18 cellular contexts compared by ENCODE assay signal in the genomic region with DNA sequence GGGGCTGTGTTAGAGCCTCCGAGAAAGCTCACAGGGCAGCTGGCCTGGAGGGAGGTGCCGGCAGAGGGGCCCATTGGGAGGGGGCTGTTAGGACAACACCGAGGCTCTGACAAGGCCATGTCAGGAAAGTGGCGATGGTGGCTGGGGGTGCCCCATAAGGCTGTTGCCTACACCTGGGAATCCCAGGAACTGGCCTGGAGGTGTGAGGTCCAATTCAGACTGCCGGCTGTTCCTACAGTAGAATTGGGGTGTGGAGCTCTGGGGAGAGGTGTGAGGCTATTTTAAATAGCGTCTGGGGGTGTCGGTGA.
DNase-seq lines count a peak whose midpoint lies in the region; ATAC-seq and TF ChIP-seq lines count a peak whose summit lies in the region.
"Had no signal": no experiment of that assay in that cellular context is flagged by ENCODE, and none has a peak within 500 bp of the region (broad histone marks: within the 10 kb centered on the region; RNA-seq: fewer than 3 reads in every experiment).

No MANE protein-coding gene starts in this region.

- H3K4me1 Mint-ChIP-seq in CD8-positive, alpha-beta T cell (ENCODE audit: low read depth): peaks cover 20% of the 10 kb centered on the region
- peaks cover 22% of the 10 kb centered on the region for H3K4me1 Mint-ChIP-seq in neural crest cell
- H3K4me1 Mint-ChIP-seq in activated CD4-positive, alpha-beta memory T cell treated with anti-CD3 and anti-CD28 coated beads for 36 hours (ENCODE audit: low read depth): peaks cover 22% of the 10 kb centered on the region

- H3K9me3 ChIP-seq in CD8-positive, alpha-beta T cell (ENCODE audit: low read length): no peaks in the 10 kb centered on the region
- H3K9me3 ChIP-seq in KOPT-K1 (ENCODE audit: insufficient read depth, low read length, poor library complexity, severe bottlenecking): no peaks in the 10 kb centered on the region
- H3K9me3 ChIP-seq: testis had no signal

- POLR2A ChIA-PET in CD8-positive, alpha-beta T cell (lab: Charles Lee): no interaction called here
- POLR2A ChIA-PET in activated CD4-positive, alpha-beta memory T cell treated with anti-CD3 and anti-CD28 coated beads for 36 hours (lab: Charles Lee): no interaction called here

- no peaks in the 10 kb centered on the region for H3K27me3 ChIP-seq in CD8-positive, alpha-beta T cell (ENCODE audit: insufficient read depth, low read length)
- H3K27me3 ChIP-seq: brain microvascular endothelial cell, testis had no signal

- H3K36me3 Mint-ChIP-seq in CD8-positive, alpha-beta T cell: peaks cover 34% of the 10 kb centered on the region
- peaks cover 2% of the 10 kb centered on the region for H3K36me3 Mint-ChIP-seq in neural crest cell (ENCODE audit: low read depth)
- peaks cover 12% of the 10 kb centered on the region for H3K36me3 Mint-ChIP-seq in activated CD4-positive, alpha-beta memory T cell treated with anti-CD3 and anti-CD28 coated beads for 36 hours

- no peaks in the 10 kb centered on the region for H3K9me3 Mint-ChIP-seq in CD8-positive, alpha-beta T cell
- no peaks in the 10 kb centered on the region for H3K9me3 Mint-ChIP-seq in neural crest cell
- no peaks in the 10 kb centered on the region for H3K9me3 Mint-ChIP-seq in activated CD4-positive, alpha-beta memory T cell treated with anti-CD3 and anti-CD28 coated beads for 36 hours
- H3K9me3 Mint-ChIP-seq: activated B cell treated with CpG ODN at 0.5 μM for 24 hours had no signal

- no peak for ATAC-seq in CD8-positive, alpha-beta T cell
- ATAC-seq: activated CD8-positive, alpha-beta memory T cell treated with anti-CD3 and anti-CD28 coated beads, Interleukin-2, amount 10 ng/mL, durations not matched to agents 7 days and 5 days; esophagus mucosa had no signal

- H3K4me3 Mint-ChIP-seq in CD8-positive, alpha-beta T cell: no peak overlapping the region
- no peak overlapping the region for H3K4me3 Mint-ChIP-seq in neural crest cell
- no peak overlapping the region for H3K4me3 Mint-ChIP-seq in activated CD4-positive, alpha-beta memory T cell treated with anti-CD3 and anti-CD28 coated beads for 36 hours
- H3K4me3 Mint-ChIP-seq: activated B cell treated with CpG ODN at 0.5 μM for 24 hours; activated CD8-positive, alpha-beta memory T cell treated with anti-CD3 and anti-CD28 coated beads, Interleukin-2, amount 10 ng/mL, durations not matched to agents 7 days and 5 days had no signal

- H3K27ac Mint-ChIP-seq in CD8-positive, alpha-beta T cell: peak overlapping the region; percentile 37
- H3K27ac Mint-ChIP-seq in neural crest cell (ENCODE audit: unreplicated experiment): peak overlapping the region; percentile 81
- no peak overlapping the region for H3K27ac Mint-ChIP-seq in activated CD4-positive, alpha-beta memory T cell treated with anti-CD3 and anti-CD28 coated beads for 36 hours
- H3K27ac Mint-ChIP-seq: activated B cell treated with CpG ODN at 0.5 μM for 24 hours; activated CD8-positive, alpha-beta memory T cell treated with anti-CD3 and anti-CD28 coated beads, Interleukin-2, amount 10 ng/mL, durations not matched to agents 7 days and 5 days had no signal

- H3K4me3 ChIP-seq in CD8-positive, alpha-beta T cell (ENCODE audit: low read depth, low read length): no peak overlapping the region
- H3K4me3 ChIP-seq: skin epidermis, testis had no signal

- peaks cover 3% of the 10 kb centered on the region for H3K36me3 ChIP-seq in CD8-positive, alpha-beta T cell (ENCODE audit: insufficient read depth, low read length)
- peaks cover 28% of the 10 kb centered on the region for H3K36me3 ChIP-seq in KOPT-K1 (ENCODE audit: insufficient read depth, low read length)
- H3K36me3 ChIP-seq: brain microvascular endothelial cell had no signal

- H3K27ac ChIP-seq in CD8-positive, alpha-beta T cell (ENCODE audit: low read depth, low read length): no peak overlapping the region
- H3K27ac ChIP-seq in KOPT-K1 (ENCODE audit: low read depth, low read length, poor library complexity, severe bottlenecking) (peak overlapping the region; percentile 20), caudate nucleus (ENCODE audit: low read depth, low read length) (peak overlapping the region; percentile 65)
- H3K27ac ChIP-seq: brain microvascular endothelial cell, HL-60, skin epidermis, testis had no signal

- CTCF ChIA-PET in CD8-positive, alpha-beta T cell (lab: Charles Lee): no interaction called here
- CTCF ChIA-PET in activated CD4-positive, alpha-beta memory T cell treated with anti-CD3 and anti-CD28 coated beads for 36 hours (lab: Charles Lee): interaction anchor here (0.7 kb wide), 1 partner anchor 11 kb away, joined by 3 read pairs; no protein-coding TSS in a partner anchor

- H3K4me1 ChIP-seq in CD8-positive, alpha-beta T cell (ENCODE audit: insufficient read depth, low read length): peaks cover 17% of the 10 kb centered on the region

- H3K27me3 Mint-ChIP-seq in CD8-positive, alpha-beta T cell (ENCODE audit: low read depth): no peaks in the 10 kb centered on the region
- H3K27me3 Mint-ChIP-seq in neural crest cell (ENCODE audit: low read depth): no peaks in the 10 kb centered on the region
- H3K27me3 Mint-ChIP-seq in activated CD4-positive, alpha-beta memory T cell treated with anti-CD3 and anti-CD28 coated beads for 36 hours: no peaks in the 10 kb centered on the region
- H3K27me3 Mint-ChIP-seq: activated B cell treated with CpG ODN at 0.5 μM for 24 hours; activated CD8-positive, alpha-beta memory T cell treated with anti-CD3 and anti-CD28 coated beads, Interleukin-2, amount 10 ng/mL, durations not matched to agents 7 days and 5 days had no signal

- intact Hi-C loops in CD8-positive, alpha-beta T cell (cut with DNase I, micrococcal nuclease): loop anchor here in 1 of 2 experiments (10.0 kb wide), 1 partner anchor 82 kb away; no protein-coding TSS in a partner anchor
- intact Hi-C loops in activated CD4-positive, alpha-beta memory T cell treated with anti-CD3 and anti-CD28 coated beads for 36 hours (cut with micrococcal nuclease): no loop called here

- no peak for TF ChIP-seq CTCF in CD8-positive, alpha-beta T cell (IDR thresholded peaks at IDR 0.05)
- TF ChIP-seq CTCF in neural crest cell (conservative IDR thresholded peaks at IDR 0.05): no peak

- no peak for DNase-seq in CD8-positive, alpha-beta T cell
- DNase-seq in caudate nucleus (lab: John Stamatoyannopoulos, UW) (no peak), neural crest cell (ENCODE audit: low read depth, low spot score) (no peak), NCI-H1436 (lab: John Stamatoyannopoulos, UW) (no peak), NCI-H1417 treated with DMSO at 0.1 percent for 48 hours (lab: John Stamatoyannopoulos, UW) (no peak)
- no peak for DNase-seq in stimulated activated CD4-positive, alpha-beta T cell treated with anti-CD3 and anti-CD28 coated beads, Interleukin-12 subunit alpha, Interleukin-12 subunit beta, amount 100 ng/mL, for 4 hours
- no peak for DNase-seq in activated CD4-positive, alpha-beta memory T cell treated with anti-CD3 and anti-CD28 coated beads for 36 hours
- DNase-seq: activated B cell treated with CpG ODN at 0.5 μM for 24 hours; activated CD8-positive, alpha-beta memory T cell treated with anti-CD3 and anti-CD28 coated beads, Interleukin-2, amount 10 ng/mL, durations not matched to agents 7 days and 5 days; brain microvascular endothelial cell; Calu3; MV-4-11; stimulated activated CD4-positive, alpha-beta T cell treated with anti-CD3 and anti-CD28 coated beads, Interleukin-4, amount 100 ng/mL, for 4 hours had no signal
